9 cellular contexts compared by ENCODE assay signal in the genomic region with DNA sequence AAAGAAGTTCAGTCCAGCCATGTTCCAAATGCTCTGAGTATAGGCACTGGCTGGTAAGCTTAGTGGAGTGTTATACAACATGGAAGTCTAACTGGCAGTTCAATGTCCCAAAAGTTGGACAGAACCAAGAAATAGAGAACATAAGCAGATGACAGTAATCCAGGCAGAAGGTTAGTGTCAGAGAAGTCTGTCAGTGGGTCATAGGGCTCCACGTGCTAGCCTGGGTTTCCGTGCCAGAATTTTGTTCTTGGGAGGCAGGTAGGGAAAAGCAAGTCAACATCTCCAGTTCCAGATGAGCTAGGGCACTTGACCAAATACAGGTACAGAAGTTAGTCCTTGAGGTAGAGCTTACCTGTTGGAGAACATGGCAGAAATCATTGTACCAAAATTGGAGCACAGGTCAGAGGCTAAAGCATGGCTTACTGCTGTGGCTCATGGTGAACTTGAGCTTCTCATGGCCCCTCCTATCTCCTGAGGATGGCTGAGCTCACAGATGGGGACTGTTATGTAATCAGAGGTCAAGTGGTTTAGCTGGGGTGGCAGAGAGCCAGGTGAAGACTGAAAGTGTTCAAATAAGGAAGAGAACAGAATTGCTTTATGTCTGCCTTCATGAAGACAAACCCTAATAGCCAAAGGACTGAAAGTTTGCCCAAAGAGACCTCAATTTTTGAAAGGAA.
DNase-seq lines count a peak whose midpoint lies in the region; ATAC-seq and TF ChIP-seq lines count a peak whose summit lies in the region.
"Had no signal": no experiment of that assay in that cellular context is flagged by ENCODE, and none has a peak within 500 bp of the region (broad histone marks: within the 10 kb centered on the region; RNA-seq: fewer than 3 reads in every experiment).

No MANE protein-coding gene starts in this region.

- H3K36me3 ChIP-seq in cardiac muscle cell: no peaks in the 10 kb centered on the region

- no peaks in the 10 kb centered on the region for H3K27me3 ChIP-seq in cardiac muscle cell

- no peaks in the 10 kb centered on the region for H3K9me3 Mint-ChIP-seq in activated CD4-positive, alpha-beta memory T cell treated with anti-CD3 and anti-CD28 coated beads, Interleukin-2, amount 10 ng/mL, durations not matched to agents 7 days and 5 days
- H3K9me3 Mint-ChIP-seq: CD4-positive, CD25-positive, alpha-beta regulatory T cell had no signal

- CTCF ChIA-PET in activated CD4-positive, alpha-beta memory T cell treated with anti-CD3 and anti-CD28 coated beads, Interleukin-2, amount 10 ng/mL, durations not matched to agents 7 days and 5 days (lab: Charles Lee): no interaction called here

- H3K27ac ChIP-seq in cardiac muscle cell: peak overlapping the region; percentile 49
- peak overlapping the region; percentile 27 for H3K27ac ChIP-seq in substantia nigra (ENCODE audit: low read depth, low read length, poor library complexity, severe bottlenecking)

- no peaks in the 10 kb centered on the region for H3K9me3 ChIP-seq in cardiac muscle cell (ENCODE audit: low read depth)

- DNase-seq in Right ventricle myocardium inferior (ENCODE audit: missing footprints) (peak; percentile 76), cardiac septum (ENCODE audit: low spot score) (no peak), RPMI8226 (peak; percentile 97), cardiac muscle cell (ENCODE audit: low read depth in 1 of 2, low spot score in 1 of 2) (peak; percentile 70 to 83), substantia nigra (lab: John Stamatoyannopoulos, UW) (peak in 33 of 49 donors; percentile 19 to 86 (median 46)), occipital lobe (lab: John Stamatoyannopoulos, UW) (no peak)
- no peak for DNase-seq in activated CD4-positive, alpha-beta memory T cell treated with anti-CD3 and anti-CD28 coated beads, Interleukin-2, amount 10 ng/mL, durations not matched to agents 7 days and 5 days
- DNase-seq: CD4-positive, CD25-positive, alpha-beta regulatory T cell had no signal

- H3K27me3 Mint-ChIP-seq in activated CD4-positive, alpha-beta memory T cell treated with anti-CD3 and anti-CD28 coated beads, Interleukin-2, amount 10 ng/mL, durations not matched to agents 7 days and 5 days: no peaks in the 10 kb centered on the region

- peaks cover 40% of the 10 kb centered on the region for H3K4me1 ChIP-seq in cardiac muscle cell (ENCODE audit: low read depth)

- H3K4me3 Mint-ChIP-seq in activated CD4-positive, alpha-beta memory T cell treated with anti-CD3 and anti-CD28 coated beads, Interleukin-2, amount 10 ng/mL, durations not matched to agents 7 days and 5 days: no peak overlapping the region
- H3K4me3 Mint-ChIP-seq: CD4-positive, CD25-positive, alpha-beta regulatory T cell had no signal

- ATAC-seq in Right ventricle myocardium inferior (peak; percentile 87), HG02642 (IDR thresholded peaks at IDR 0.05; ENCODE audit: poor library complexity, unreplicated experiment) (no peak)

- H3K27ac Mint-ChIP-seq in activated CD4-positive, alpha-beta memory T cell treated with anti-CD3 and anti-CD28 coated beads, Interleukin-2, amount 10 ng/mL, durations not matched to agents 7 days and 5 days: no peak overlapping the region
- H3K27ac Mint-ChIP-seq: CD4-positive, CD25-positive, alpha-beta regulatory T cell had no signal

- no peak overlapping the region for H3K4me3 ChIP-seq in cardiac muscle cell

- H3K36me3 Mint-ChIP-seq in activated CD4-positive, alpha-beta memory T cell treated with anti-CD3 and anti-CD28 coated beads, Interleukin-2, amount 10 ng/mL, durations not matched to agents 7 days and 5 days (ENCODE audit: low read depth): no peaks in the 10 kb centered on the region
- H3K36me3 Mint-ChIP-seq: CD4-positive, CD25-positive, alpha-beta regulatory T cell had no signal

- TF ChIP-seq CTCF in cardiac muscle cell (IDR thresholded peaks at IDR 0.05; ENCODE audit: low read depth, low read length): no peak

- peaks cover 19% of the 10 kb centered on the region for H3K4me1 Mint-ChIP-seq in activated CD4-positive, alpha-beta memory T cell treated with anti-CD3 and anti-CD28 coated beads, Interleukin-2, amount 10 ng/mL, durations not matched to agents 7 days and 5 days
- H3K4me1 Mint-ChIP-seq: CD4-positive, CD25-positive, alpha-beta regulatory T cell had no signal

- intact Hi-C loops in Right ventricle myocardium inferior (cut with DNase I): loop anchor here (5.0 kb wide), 2 partner anchors 66 to 171 kb away; partner anchors contain the start of gene NFIA
- intact Hi-C loops in cardiac septum (cut with DNase I): loop anchor here (5.0 to 10.0 kb wide), 2 partner anchors 121 to 192 kb away; no protein-coding TSS in a partner anchor

- POLR2A ChIA-PET in activated CD4-positive, alpha-beta memory T cell treated with anti-CD3 and anti-CD28 coated beads, Interleukin-2, amount 10 ng/mL, durations not matched to agents 7 days and 5 days (lab: Charles Lee): no interaction called here

Comparison
In these comparisons a context has a peak if more than half of its experiments do, and no peak if none do; other contexts are left out.
1. DNase-seq: peak in Right ventricle myocardium inferior (single experiment), RPMI8226 (single experiment), cardiac muscle cell (2 of 2) and substantia nigra (33 of 49); none in cardiac septum (single experiment), activated CD4-positive, alpha-beta memory T cell treated with anti-CD3 and anti-CD28 coated beads, Interleukin-2, amount 10 ng/mL, durations not matched to agents 7 days and 5 days (single experiment) and occipital lobe (single experiment).